ENCODE assay signal across 14 cellular contexts in genomic region chr7:55071411-55072188, GRCh38.
DNase-seq lines count a peak whose midpoint lies in the region; ATAC-seq lines count a peak whose summit lies in the region.
"Had no signal": no experiment of that assay in that cellular context is flagged by ENCODE, and none has a peak within 500 bp of the region (broad histone marks: within the 10 kb centered on the region; RNA-seq: fewer than 3 reads in every experiment).

No MANE protein-coding gene starts in this region.

- intact Hi-C loops in head of caudate nucleus (cut with DNase I): no loop called here

- peak; percentile 53 for DNase-seq in AG08395 (ENCODE audit: low spot score)
- DNase-seq in amniotic epithelial cell (ENCODE audit: low read depth): peak; percentile 48
- peak in 25 of 42 donors; percentile 35 to 84 (median 57) for DNase-seq in head of caudate nucleus
- peak; percentile 70 for DNase-seq in putamen (ENCODE audit: low spot score)
- no peak for DNase-seq in NCI-H1930 (lab: John Stamatoyannopoulos, UW)
- DNase-seq: activated CD8-positive, alpha-beta memory T cell treated with anti-CD3 and anti-CD28 coated beads, Interleukin-2, amount 50 U/mL, for 48 hours; DMS53; effector memory CD8-positive, alpha-beta T cell; NCI-H1092 treated with DMSO at 0.1 percent for 48 hours; NCI-H510A treated with DMSO at 0.1 percent for 48 hours; SIG-M5 had no signal

- ATAC-seq in GM21737 (IDR thresholded peaks at IDR 0.05; ENCODE audit: unreplicated experiment) (no peak), HG03045 (IDR thresholded peaks at IDR 0.05; ENCODE audit: unreplicated experiment) (no peak), GM19328 (IDR thresholded peaks at IDR 0.05; ENCODE audit: unreplicated experiment) (no peak)
- ATAC-seq: effector memory CD8-positive, alpha-beta T cell had no signal

Comparison
In these comparisons a context has a peak if more than half of its experiments do, and no peak if none do; other contexts are left out.
1. DNase-seq: peak in AG08395 (single experiment), amniotic epithelial cell (single experiment), head of caudate nucleus (25 of 42) and putamen (single experiment); none in NCI-H1930 (0 of 2).